ENCODE assay signal across 8 cellular contexts in the genomic region with DNA sequence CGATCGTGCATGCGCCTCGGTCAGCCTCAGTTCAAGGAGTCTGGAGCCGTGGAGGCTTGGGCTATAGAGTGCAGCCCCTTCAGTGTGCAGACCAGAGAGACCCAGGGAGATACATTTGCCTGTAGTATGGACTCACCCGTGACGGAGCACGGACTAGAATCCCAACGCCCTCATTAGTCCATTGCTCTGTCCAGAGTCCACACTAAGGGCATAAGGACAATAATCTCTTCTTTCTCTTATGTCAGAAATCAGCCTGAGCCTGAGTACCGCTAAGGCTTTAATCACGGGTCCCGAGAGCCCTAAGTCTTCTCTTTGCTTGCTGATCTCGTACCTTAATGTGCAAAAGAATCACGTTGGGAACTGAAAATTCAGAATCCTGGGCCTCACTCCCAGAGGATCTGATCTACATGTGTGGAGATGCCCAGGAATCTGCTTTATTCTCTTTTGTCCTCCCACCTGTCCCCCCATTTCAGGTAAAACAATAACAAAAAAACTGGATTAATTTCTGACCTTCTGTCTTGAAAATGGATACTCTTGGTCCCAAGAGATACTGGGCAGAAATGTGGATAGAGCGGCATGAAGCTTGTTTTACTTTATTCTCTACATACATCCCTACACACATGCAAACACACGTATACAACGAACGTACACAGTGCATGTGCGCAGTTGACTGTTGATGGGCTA. TPM values are rescaled to one million over a fixed set of nuclear protein-coding genes. Genes with fewer than 3 reads are reported as not detected.
DNase-seq lines count a peak whose midpoint lies in the region; FAIRE-seq and TF ChIP-seq lines count a peak whose summit lies in the region.

No MANE protein-coding gene starts in this region.

- H3K27ac ChIP-seq in stomach, result peak overlapping the region; percentile 84 to 96 (median 95)

- peaks cover 4 to 28% (median 22%) of the 10 kb centered on the region in 4 donors for H3K4me1 ChIP-seq in stomach

- H3K36me3 Mint-ChIP-seq in MCF 10A (ENCODE audit: insufficient read depth, unreplicated experiment), result peaks cover 6% of the 10 kb centered on the region

- H3K36me3 ChIP-seq in stomach, result peaks cover 2 to 19% (median 14%) of the 10 kb centered on the region in 4 donors

- H3K27me3 Mint-ChIP-seq in MCF 10A (ENCODE audit: insufficient read depth, unreplicated experiment), result no peaks in the 10 kb centered on the region

- no peaks in the 10 kb centered on the region for H3K27me3 ChIP-seq in stomach

- no peaks in the 10 kb centered on the region for H3K9me3 Mint-ChIP-seq in MCF 10A (ENCODE audit: unreplicated experiment)

- peaks cover 14% of the 10 kb centered on the region for H3K4me1 Mint-ChIP-seq in MCF 10A (ENCODE audit: insufficient read depth, unreplicated experiment)

- no peaks in the 10 kb centered on the region for H3K9me3 ChIP-seq in stomach

- H3K4me3 ChIP-seq in stomach, result peak overlapping the region; percentile 63 to 93 (median 86)

- 21 to 23% (median 23%) methylated on average over 17 to 19 of the region's 19 CpGs for WGBS in stomach, 5 donors

- FAIRE-seq in H54 (lab: Jason Lieb, UNC), result no peak

- intact Hi-C loops in MCF 10A (cut with micrococcal nuclease) (loop anchor here (2.0 to 5.0 kb wide), 2 partner anchors 38 to 120 kb away; a partner anchor contains a TSS), stomach (cut with DNase I; ENCODE audit: low total_unique reads) (no loop called here)

- TF ChIP-seq POLR2A in H54 (IDR thresholded peaks at IDR 0.05; ENCODE audit: low read depth, low read length), result no peak
- TF ChIP-seq POLR2A in stomach (IDR thresholded peaks at IDR 0.05), result no peak

- H3K4me3 Mint-ChIP-seq in MCF 10A (ENCODE audit: unreplicated experiment), result peak overlapping the region; percentile 80

- POLR2A ChIA-PET in MCF 10A (lab: Yijun Ruan, JAX), result interaction anchor here (0.6 to 2.2 kb wide), 18 partner anchors 9 to 163 kb away, joined by 3 to 9 read pairs (median 4); a partner anchor contains a TSS

- H3K27ac Mint-ChIP-seq in MCF 10A (ENCODE audit: low read depth, unreplicated experiment), result no peak overlapping the region

- TF ChIP-seq CTCF in MCF 10A (IDR thresholded peaks at IDR 0.05; ENCODE audit: unreplicated experiment) (no peak), stomach (IDR thresholded peaks at IDR 0.05) (no peak)

- TF ChIP-seq EP300 in stomach (IDR thresholded peaks at IDR 0.05), result no peak

- peak; percentile 39 for DNase-seq in NCI-H2171 treated with DMSO at 0.1 percent for 48 hours (lab: John Stamatoyannopoulos, UW)
- no peak for DNase-seq in NCI-H2171 (lab: John Stamatoyannopoulos, UW)
- peak; percentile 51 for DNase-seq in H54 (ENCODE audit: insufficient read length, low spot score)
- peak; percentile 23 for DNase-seq in LoVo (ENCODE audit: low spot score)
- peak; percentile 32 for DNase-seq in MCF 10A (ENCODE audit: unreplicated experiment)
- peak; percentile 42 for DNase-seq in kidney tubule cell (ENCODE audit: low spot score)
- DNase-seq in stomach, result no peak
- DNase-seq in HK-2 (ENCODE audit: unreplicated experiment), result no peak

- CTCF ChIA-PET in MCF 10A (lab: Yijun Ruan, JAX), result interaction anchor here (1.1 to 1.7 kb wide), 3 partner anchors 9 to 132 kb away, joined by 3 to 12 read pairs (median 4); no protein-coding TSS in a partner anchor

- BruUV-seq in MCF 10A (replicated peaks; lab: Mats Ljungman, UMichigan), result TSS peak; percentile 26

RNA-seq across cellular contexts. Expression of a gene that starts 0.7 kb away (rescaled TPM):
- total RNA-seq in MCF 10A (2022) (13.2 and 17.5 TPM in 2 replicates), stomach (100 to 1,000 TPM in 1 of 5 donors, 10 to 100 TPM in 3, 1 to 10 TPM in 1; 9.3 to 104 (median 18.2) TPM)
- 10 to 100 TPM; 11.8 to 13.1 (median 13.0) TPM for polyA plus RNA-seq in stomach

RNA-seq across cellular contexts. Expression of a gene that starts 38.2 kb away (rescaled TPM):
- total RNA-seq in MCF 10A (2022), result 13.3 and 17.8 TPM in 2 replicates
- total RNA-seq in stomach, result 10 to 100 TPM in 4 of 5 donors, 1 to 10 TPM in 1; 6.7 to 96.9 (median 47.5) TPM
- 10 to 100 TPM; 33.4 to 83.9 (median 50.4) TPM for polyA plus RNA-seq in stomach

RNA-seq across cellular contexts. Expression of a gene that starts 50.9 kb away (rescaled TPM):
- total RNA-seq in MCF 10A (2022) (16.8 and 21.2 TPM in 2 replicates), stomach (10 to 100 TPM in 4 of 5 donors, 1 to 10 TPM in 1; 4.9 to 25.5 (median 19.4) TPM)
- polyA plus RNA-seq in stomach, result 10 to 100 TPM; 11.4 to 18.8 (median 13.0) TPM

Comparison
In these comparisons a context has a peak if more than half of its experiments do, and no peak if none do; other contexts are left out.
1. DNase-seq: peak in NCI-H2171 treated with DMSO at 0.1 percent for 48 hours (single experiment), H54 (single experiment), LoVo (single experiment), MCF 10A (single experiment) and kidney tubule cell (single experiment); none in NCI-H2171 (single experiment), stomach (single experiment) and HK-2 (single experiment).